Comparison of ENCODE assay signal across 1 cellular context in genomic region chr14:33964599-33965317, GRCh38.
A peak's percentile ranks its signal among the peaks of the same experiment; 100 is the strongest.
TF ChIP-seq lines count a peak whose summit lies in the region.

No MANE protein-coding gene starts in this region.

TF ChIP-seq in GM12878, 131 proteins besides CTCF, POLR2A, EP300 and RAD21:
- TF ChIP-seq HSF1 (IDR thresholded peaks at IDR 0.05; ENCODE audit: low read depth, low read length) (no peak), NR2C1 (IDR thresholded peaks at IDR 0.05) (peak; percentile 23; the same call in 1 of the 2 replicates), ZNF592 (IDR thresholded peaks at IDR 0.05) (no peak), USF1 (IDR thresholded peaks at IDR 0.05; ENCODE audit: borderline replicate concordance, extremely low read length, insufficient read depth, low read depth, low read length) (no peak)
